In genomic region chr13:39037880-39038568, GRCh38 we compare ENCODE assay signal across 1 cellular context.
TF ChIP-seq lines count a peak whose summit lies in the region.

A gene with protein sequence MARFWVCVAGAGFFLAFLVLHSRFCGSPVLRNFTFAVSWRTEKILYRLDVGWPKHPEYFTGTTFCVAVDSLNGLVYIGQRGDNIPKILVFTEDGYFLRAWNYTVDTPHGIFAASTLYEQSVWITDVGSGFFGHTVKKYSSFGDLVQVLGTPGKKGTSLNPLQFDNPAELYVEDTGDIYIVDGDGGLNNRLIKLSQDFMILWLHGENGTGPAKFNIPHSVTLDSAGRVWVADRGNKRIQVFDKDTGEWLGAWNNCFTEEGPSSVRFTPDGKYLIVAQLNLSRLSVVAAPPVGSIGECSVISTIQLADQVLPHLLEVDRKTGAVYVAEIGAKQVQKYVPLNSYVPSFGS (plus strand): TSS chr13:39038456. CDS start chr13:39038640, 184 bp downstream.
PROSER1 (minus strand) TSS chr13:39038089; CDS start chr13:39037242, 847 bp downstream.

TF ChIP-seq in K562, 482 proteins besides CTCF, POLR2A, EP300 and RAD21 (continued from another document and continues in another):
- no peak for TF ChIP-seq TAF15 (IDR thresholded peaks at IDR 0.05; ENCODE audit: low read depth, low read length)
- TF ChIP-seq, protein P1, sequence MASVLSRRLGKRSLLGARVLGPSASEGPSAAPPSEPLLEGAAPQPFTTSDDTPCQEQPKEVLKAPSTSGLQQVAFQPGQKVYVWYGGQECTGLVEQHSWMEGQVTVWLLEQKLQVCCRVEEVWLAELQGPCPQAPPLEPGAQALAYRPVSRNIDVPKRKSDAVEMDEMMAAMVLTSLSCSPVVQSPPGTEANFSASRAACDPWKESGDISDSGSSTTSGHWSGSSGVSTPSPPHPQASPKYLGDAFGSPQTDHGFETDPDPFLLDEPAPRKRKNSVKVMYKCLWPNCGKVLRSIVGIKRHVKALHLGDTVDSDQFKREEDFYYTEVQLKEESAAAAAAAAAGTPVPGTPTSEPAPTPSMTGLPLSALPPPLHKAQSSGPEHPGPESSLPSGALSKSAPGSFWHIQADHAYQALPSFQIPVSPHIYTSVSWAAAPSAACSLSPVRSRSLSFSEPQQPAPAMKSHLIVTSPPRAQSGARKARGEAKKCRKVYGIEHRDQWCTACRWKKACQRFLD (CRISPR knock-in tag; IDR thresholded peaks at IDR 0.05) = 0 out of 2 replicates have a peak, but pooled peaks have one; percentile 34
- no peak for TF ChIP-seq ZFP91 (CRISPR knock-in tag; IDR thresholded peaks at IDR 0.05)
- TF ChIP-seq HCFC1 (IDR thresholded peaks at IDR 0.05; ENCODE audit: low read depth, low read length) = peak; percentile 72
- no peak for TF ChIP-seq POLR3A (IDR thresholded peaks at IDR 0.05; ENCODE audit: borderline replicate concordance, extremely low read depth, insufficient read depth, insufficient read length)
- TF ChIP-seq ADNP (tag; IDR thresholded peaks at IDR 0.05) = no peak
- peak; percentile 29; the same call in 1 of the 2 replicates for TF ChIP-seq MBD2 (IDR thresholded peaks at IDR 0.05; ENCODE audit: borderline replicate concordance, low read depth)
- TF ChIP-seq ATF1 (CRISPR knock-in tag; IDR thresholded peaks at IDR 0.05) = peak; percentile 61; the same call in 1 of the 2 replicates
- peak; percentile 96 for TF ChIP-seq ATF1 (tag; IDR thresholded peaks at IDR 0.05)
- TF ChIP-seq, protein P2, sequence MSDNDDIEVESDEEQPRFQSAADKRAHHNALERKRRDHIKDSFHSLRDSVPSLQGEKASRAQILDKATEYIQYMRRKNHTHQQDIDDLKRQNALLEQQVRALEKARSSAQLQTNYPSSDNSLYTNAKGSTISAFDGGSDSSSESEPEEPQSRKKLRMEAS (CRISPR knock-in tag; IDR thresholded peaks at IDR 0.05) = peak; percentile 65
- no peak for TF ChIP-seq SNIP1 (IDR thresholded peaks at IDR 0.05; ENCODE audit: low read depth)
- no peak for TF ChIP-seq FUS (optimal IDR thresholded peaks at IDR 0.05; ENCODE audit: low read depth, low read length)
- no peak for TF ChIP-seq ZNF23 (CRISPR knock-in tag; IDR thresholded peaks at IDR 0.05)
- TF ChIP-seq CBFA2T2 (conservative IDR thresholded peaks at IDR 0.05) = no peak
- no peak for TF ChIP-seq NKRF (IDR thresholded peaks at IDR 0.05; ENCODE audit: borderline replicate concordance)
- TF ChIP-seq HSF4 (CRISPR knock-in tag; IDR thresholded peaks at IDR 0.05; ENCODE audit: borderline replicate concordance) = no peak
- no peak for TF ChIP-seq SRSF1 (IDR thresholded peaks at IDR 0.05; ENCODE audit: low read depth, low read length)
- no peak for TF ChIP-seq RBM34 (IDR thresholded peaks at IDR 0.05; ENCODE audit: borderline replicate concordance, insufficient read depth, low read length)
- peak in 1 of 2 experiments; percentile 97 for TF ChIP-seq NCOA2 (IDR thresholded peaks at IDR 0.05; ENCODE audit: partially characterized antibody in 2 of 2)
- no peak for TF ChIP-seq ZNF436 (CRISPR knock-in tag; IDR thresholded peaks at IDR 0.05)
- no peak for TF ChIP-seq ZNF324 (CRISPR knock-in tag; IDR thresholded peaks at IDR 0.05)
- TF ChIP-seq CAMTA2 (CRISPR knock-in tag; conservative IDR thresholded peaks at IDR 0.05) = no peak
- TF ChIP-seq ZZZ3 (IDR thresholded peaks at IDR 0.05) = no peak
- TF ChIP-seq ZNF830 (CRISPR knock-in tag; IDR thresholded peaks at IDR 0.05) = no peak
- TF ChIP-seq SRSF3 (IDR thresholded peaks at IDR 0.05; ENCODE audit: insufficient read depth, low read length) = no peak
- TF ChIP-seq SMAD2 (IDR thresholded peaks at IDR 0.05; ENCODE audit: low read depth, low read length) = no peak
- no peak for TF ChIP-seq NR2C2 (CRISPR knock-in tag; IDR thresholded peaks at IDR 0.05)
- peak; percentile 68 for TF ChIP-seq NR2C2 (tag; IDR thresholded peaks at IDR 0.05)
- TF ChIP-seq, protein P3, sequence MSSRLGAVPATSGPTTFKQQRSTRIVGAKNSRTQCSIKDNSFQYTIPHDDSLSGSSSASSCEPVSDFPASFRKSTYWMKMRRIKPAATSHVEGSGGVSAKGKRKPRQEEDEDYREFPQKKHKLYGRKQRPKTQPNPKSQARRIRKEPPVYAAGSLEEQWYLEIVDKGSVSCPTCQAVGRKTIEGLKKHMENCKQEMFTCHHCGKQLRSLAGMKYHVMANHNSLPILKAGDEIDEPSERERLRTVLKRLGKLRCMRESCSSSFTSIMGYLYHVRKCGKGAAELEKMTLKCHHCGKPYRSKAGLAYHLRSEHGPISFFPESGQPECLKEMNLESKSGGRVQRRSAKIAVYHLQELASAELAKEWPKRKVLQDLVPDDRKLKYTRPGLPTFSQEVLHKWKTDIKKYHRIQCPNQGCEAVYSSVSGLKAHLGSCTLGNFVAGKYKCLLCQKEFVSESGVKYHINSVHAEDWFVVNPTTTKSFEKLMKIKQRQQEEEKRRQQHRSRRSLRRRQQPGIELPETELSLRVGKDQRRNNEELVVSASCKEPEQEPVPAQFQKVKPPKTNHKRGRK (tag; IDR thresholded peaks at IDR 0.05) = no peak
- TF ChIP-seq, protein P4, sequence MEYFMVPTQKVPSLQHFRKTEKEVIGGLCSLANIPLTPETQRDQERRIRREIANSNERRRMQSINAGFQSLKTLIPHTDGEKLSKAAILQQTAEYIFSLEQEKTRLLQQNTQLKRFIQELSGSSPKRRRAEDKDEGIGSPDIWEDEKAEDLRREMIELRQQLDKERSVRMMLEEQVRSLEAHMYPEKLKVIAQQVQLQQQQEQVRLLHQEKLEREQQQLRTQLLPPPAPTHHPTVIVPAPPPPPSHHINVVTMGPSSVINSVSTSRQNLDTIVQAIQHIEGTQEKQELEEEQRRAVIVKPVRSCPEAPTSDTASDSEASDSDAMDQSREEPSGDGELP (CRISPR knock-in tag; IDR thresholded peaks at IDR 0.05; ENCODE audit: borderline replicate concordance) = peak; percentile 82
- no peak for TF ChIP-seq PATZ1 (CRISPR knock-in tag; IDR thresholded peaks at IDR 0.05; ENCODE audit: borderline replicate concordance)
- no peak for TF ChIP-seq ZNF143 (CRISPR knock-in tag; IDR thresholded peaks at IDR 0.05)
- TF ChIP-seq, protein P5, sequence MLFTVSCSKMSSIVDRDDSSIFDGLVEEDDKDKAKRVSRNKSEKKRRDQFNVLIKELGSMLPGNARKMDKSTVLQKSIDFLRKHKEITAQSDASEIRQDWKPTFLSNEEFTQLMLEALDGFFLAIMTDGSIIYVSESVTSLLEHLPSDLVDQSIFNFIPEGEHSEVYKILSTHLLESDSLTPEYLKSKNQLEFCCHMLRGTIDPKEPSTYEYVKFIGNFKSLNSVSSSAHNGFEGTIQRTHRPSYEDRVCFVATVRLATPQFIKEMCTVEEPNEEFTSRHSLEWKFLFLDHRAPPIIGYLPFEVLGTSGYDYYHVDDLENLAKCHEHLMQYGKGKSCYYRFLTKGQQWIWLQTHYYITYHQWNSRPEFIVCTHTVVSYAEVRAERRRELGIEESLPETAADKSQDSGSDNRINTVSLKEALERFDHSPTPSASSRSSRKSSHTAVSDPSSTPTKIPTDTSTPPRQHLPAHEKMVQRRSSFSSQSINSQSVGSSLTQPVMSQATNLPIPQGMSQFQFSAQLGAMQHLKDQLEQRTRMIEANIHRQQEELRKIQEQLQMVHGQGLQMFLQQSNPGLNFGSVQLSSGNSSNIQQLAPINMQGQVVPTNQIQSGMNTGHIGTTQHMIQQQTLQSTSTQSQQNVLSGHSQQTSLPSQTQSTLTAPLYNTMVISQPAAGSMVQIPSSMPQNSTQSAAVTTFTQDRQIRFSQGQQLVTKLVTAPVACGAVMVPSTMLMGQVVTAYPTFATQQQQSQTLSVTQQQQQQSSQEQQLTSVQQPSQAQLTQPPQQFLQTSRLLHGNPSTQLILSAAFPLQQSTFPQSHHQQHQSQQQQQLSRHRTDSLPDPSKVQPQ (CRISPR knock-in tag; IDR thresholded peaks at IDR 0.05; ENCODE audit: borderline replicate concordance) = no peak
- no peak for TF ChIP-seq ZNF609 (CRISPR knock-in tag; IDR thresholded peaks at IDR 0.05; ENCODE audit: borderline replicate concordance)
- no peak for TF ChIP-seq FOSL1 (tag; conservative IDR thresholded peaks at IDR 0.05)
- TF ChIP-seq ZFX (CRISPR knock-in tag; IDR thresholded peaks at IDR 0.05) = peak; percentile 48
- TF ChIP-seq HMBOX1 (IDR thresholded peaks at IDR 0.05) = no peak
- no peak for TF ChIP-seq E2F5 (CRISPR knock-in tag; IDR thresholded peaks at IDR 0.05)
